20 cellular contexts compared by ENCODE assay signal in the genomic region with DNA sequence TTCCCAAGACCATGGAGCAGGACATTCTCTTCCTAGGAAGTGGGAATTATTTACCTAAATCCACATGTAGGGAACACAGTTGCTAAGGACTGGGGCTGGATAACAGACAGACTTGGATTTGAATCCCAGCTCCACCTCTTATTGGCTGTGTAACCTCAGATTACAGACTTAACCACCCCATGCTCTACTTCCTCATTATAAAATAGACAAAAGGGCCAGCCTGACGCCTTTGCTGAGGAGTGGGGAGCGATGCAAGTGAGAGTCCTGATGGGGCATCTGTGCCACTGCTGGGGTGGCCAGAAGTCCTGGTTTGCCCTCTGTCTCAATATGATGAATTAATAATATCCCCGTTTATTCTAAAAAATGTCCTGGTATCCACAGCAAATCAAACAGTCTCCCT. TPM values are rescaled to one million over a fixed set of nuclear protein-coding genes. Genes with fewer than 3 reads are reported as not detected.
DNase-seq lines count a peak whose midpoint lies in the region; ATAC-seq and TF ChIP-seq lines count a peak whose summit lies in the region.
"Had no signal": no experiment of that assay in that cellular context is flagged by ENCODE, and none has a peak within 500 bp of the region (broad histone marks: within the 10 kb centered on the region; RNA-seq: fewer than 3 reads in every experiment).

No MANE protein-coding gene starts in this region.

- no peak for ATAC-seq in activated naive CD4-positive, alpha-beta T cell treated with anti-CD3 and anti-CD28 coated beads, Interleukin-2, amount 50 U/mL, for 72 hours
- ATAC-seq in memory B cell (ENCODE audit: low read depth) (peak; percentile 42), aorta (ENCODE audit: low FRiP score) (peak; percentile 7), HG03108 (IDR thresholded peaks at IDR 0.05; ENCODE audit: unreplicated experiment) (no peak)
- ATAC-seq: T-helper 17 cell had no signal

- DNase-seq in activated naive CD4-positive, alpha-beta T cell treated with anti-CD3 and anti-CD28 coated beads, Interleukin-2, amount 50 U/mL, for 72 hours (ENCODE audit: low spot score in 2 of 2) = no peak
- DNase-seq in activated naive CD4-positive, alpha-beta T cell treated with Interleukin-2 at 50 U/mL for 16 hours = no peak
- DNase-seq in SKM-1 treated with dmso at 0.1 percent for 144 hours (lab: John Stamatoyannopoulos, UW; ENCODE audit: unreplicated experiment) = peak; percentile 13
- DNase-seq in memory B cell (ENCODE audit: low spot score in 2 of 2) = no peak
- DNase-seq in aorta = no peak
- no peak for DNase-seq in breast epithelium (ENCODE audit: low spot score in 2 of 2)
- DNase-seq in DMS79 (lab: John Stamatoyannopoulos, UW) = no peak
- DNase-seq: activated CD4-positive, CD25-positive, alpha-beta regulatory T cell; activated gamma-delta T cell; colonic mucosa; HFFc6; NCI-H1694; NCI-H446; small intestine; stimulated activated CD4-positive, alpha-beta T cell treated with anti-CD3 and anti-CD28 coated beads, Interleukin-4, amount 100 ng/mL, for 24 hours; substantia nigra; T-helper 17 cell had no signal

- WGBS in aorta, 2 donors = 15 to 19% methylated on average over 3 of the region's 3 CpGs

- intact Hi-C loops in aorta (cut with DNase I) = no loop called here
- intact Hi-C loops in breast epithelium (cut with DNase I; ENCODE audit: low total_unique reads) = no loop called here

- TF ChIP-seq CTCF in breast epithelium (IDR thresholded peaks at IDR 0.05) = no peak

- H3K9me3 ChIP-seq in aorta (ENCODE audit: control insufficient read depth, low read length) (no peaks in the 10 kb centered on the region), breast epithelium (no peaks in the 10 kb centered on the region)
- H3K9me3 ChIP-seq: colonic mucosa had no signal

- TF ChIP-seq POLR2A in breast epithelium (IDR thresholded peaks at IDR 0.05) = no peak

- peak overlapping the region; percentile 12 to 57 for H3K27ac Mint-ChIP-seq in activated naive CD4-positive, alpha-beta T cell treated with anti-CD3 and anti-CD28 coated beads, Interleukin-2, amount 50 U/mL, for 72 hours
- no peak overlapping the region for H3K27ac Mint-ChIP-seq in memory B cell
- H3K27ac Mint-ChIP-seq: HFFc6, T-helper 17 cell had no signal

- peak overlapping the region; percentile 69 for H3K27ac ChIP-seq in aorta (ENCODE audit: low read depth in 1 of 2, low read length in 2 of 2)
- H3K27ac ChIP-seq in breast epithelium = no peak overlapping the region
- H3K27ac ChIP-seq: colonic mucosa had no signal

- H3K36me3 ChIP-seq in aorta (ENCODE audit: control insufficient read depth in 1 of 2, insufficient read depth in 2 of 2, low read length in 1 of 2) (no peaks in the 10 kb centered on the region), breast epithelium (no peaks in the 10 kb centered on the region)

- H3K4me3 ChIP-seq in aorta (ENCODE audit: low read length in 2 of 2) (no peak overlapping the region), breast epithelium (no peak overlapping the region)
- H3K4me3 ChIP-seq: colonic mucosa had no signal

- H3K9me3 Mint-ChIP-seq in activated naive CD4-positive, alpha-beta T cell treated with anti-CD3 and anti-CD28 coated beads, Interleukin-2, amount 50 U/mL, for 72 hours = no peaks in the 10 kb centered on the region
- no peaks in the 10 kb centered on the region for H3K9me3 Mint-ChIP-seq in memory B cell
- H3K9me3 Mint-ChIP-seq: CD14-positive monocyte, HFFc6 had no signal

- H3K36me3 Mint-ChIP-seq in activated naive CD4-positive, alpha-beta T cell treated with anti-CD3 and anti-CD28 coated beads, Interleukin-2, amount 50 U/mL, for 72 hours = no peaks in the 10 kb centered on the region
- peaks cover 21% of the 10 kb centered on the region for H3K36me3 Mint-ChIP-seq in memory B cell

- H3K27me3 ChIP-seq in aorta (ENCODE audit: control insufficient read depth in 1 of 2, insufficient read depth in 2 of 2, low read length in 1 of 2) = no peaks in the 10 kb centered on the region
- H3K27me3 ChIP-seq in breast epithelium = no peaks in the 10 kb centered on the region
- H3K27me3 ChIP-seq: colonic mucosa had no signal

- peaks cover 14% of the 10 kb centered on the region for H3K4me1 Mint-ChIP-seq in memory B cell

- no peaks in the 10 kb centered on the region for H3K27me3 Mint-ChIP-seq in memory B cell
- H3K27me3 Mint-ChIP-seq: progenitor cell of endocrine pancreas, T-helper 17 cell had no signal

- H3K4me1 ChIP-seq in aorta (ENCODE audit: control insufficient read depth in 1 of 2, insufficient read depth in 2 of 2, low read length in 2 of 2) (peaks cover 6 to 8% of the 10 kb centered on the region in 2 donors), breast epithelium (no peaks in the 10 kb centered on the region)
- H3K4me1 ChIP-seq: colonic mucosa had no signal

- no peak overlapping the region for H3K4me3 Mint-ChIP-seq in memory B cell
- H3K4me3 Mint-ChIP-seq: CD14-positive monocyte, HFFc6, T-helper 17 cell had no signal

RNA-seq across cellular contexts. Expression of a gene that starts 46.8 kb away (rescaled TPM):
- total RNA-seq in activated naive CD4-positive, alpha-beta T cell treated with anti-CD3 and anti-CD28 coated beads, Interleukin-2, amount 50 U/mL, for 72 hours = 1 to 10 TPM; 7.2 to 7.9 TPM
- total RNA-seq in aorta (1 to 10 TPM; 4.8 to 5.8 TPM), breast epithelium (1 to 10 TPM; 1.8 to 4.6 (median 4.0) TPM)
- polyA plus RNA-seq in aorta = 1 to 10 TPM; 2.9 to 3.9 TPM

RNA-seq across cellular contexts. Expression of a gene that starts 55.9 kb away (rescaled TPM):
- 10 to 100 TPM; 10.7 to 16.2 TPM for total RNA-seq in activated naive CD4-positive, alpha-beta T cell treated with anti-CD3 and anti-CD28 coated beads, Interleukin-2, amount 50 U/mL, for 72 hours
- 10 to 100 TPM; 12.5 to 14.6 TPM for total RNA-seq in aorta
- 10 to 100 TPM in 1 of 2 donors, 1 to 10 TPM in 1; 2.8 to 10.6 TPM for polyA plus RNA-seq in aorta
- 10 to 100 TPM; 11.8 to 13.5 (median 13.3) TPM for total RNA-seq in breast epithelium

Comparison
In these comparisons a context has a peak if more than half of its experiments do, and no peak if none do; other contexts are left out.
1. ATAC-seq: peak in memory B cell (single experiment) and aorta (single experiment); none in activated naive CD4-positive, alpha-beta T cell treated with anti-CD3 and anti-CD28 coated beads, Interleukin-2, amount 50 U/mL, for 72 hours (0 of 2) and HG03108 (single experiment).
2. H3K27ac ChIP-seq: peak in aorta (2 of 2); none in breast epithelium (0 of 2).